Comparison of ENCODE assay signal across 8 cellular contexts in genomic region chr3:172750368-172751187, GRCh38.
DNase-seq lines count a peak whose midpoint lies in the region; ATAC-seq and FAIRE-seq lines count a peak whose summit lies in the region.

Gene ECT2 (plus strand): TSS chr3:172750726. CDS start chr3:172754531, 3,805 bp downstream.

- DNase-seq in AML-193 (lab: John Stamatoyannopoulos, UW) = peak; percentile 100
- peak; percentile 100 for DNase-seq in NCI-H446 treated with DMSO at 0.1 percent for 48 hours (lab: John Stamatoyannopoulos, UW)
- peak; percentile 90 to 95 for DNase-seq in cerebellar nuclear complex (lab: John Stamatoyannopoulos, UW)
- peak; percentile 92 for DNase-seq in stimulated activated CD4-positive, alpha-beta T cell treated with anti-CD3 and anti-CD28 coated beads, Interleukin-12 subunit alpha, Interleukin-12 subunit beta, amount 100 ng/mL, for 4 hours

- peak; percentile 99 for FAIRE-seq in islet of Langerhans (lab: Jason Lieb, UNC)

- ATAC-seq in GM19043 (IDR thresholded peaks at IDR 0.05; ENCODE audit: low read depth, unreplicated experiment) (peak; percentile 94), HG03378 (IDR thresholded peaks at IDR 0.05; ENCODE audit: unreplicated experiment) (peak; percentile 98)
- peak; percentile 99 to 100 for ATAC-seq in activated CD4-positive, CD25-positive, alpha-beta regulatory T cell treated with anti-CD3 and anti-CD28 coated beads, Interleukin-2, amount 50 U/mL, for 24 hours

Comparison
In these comparisons a context has a peak if more than half of its experiments do, and no peak if none do; other contexts are left out.
1. Peak in every context shown above with its lines: DNase-seq and ATAC-seq.